In the genomic region with DNA sequence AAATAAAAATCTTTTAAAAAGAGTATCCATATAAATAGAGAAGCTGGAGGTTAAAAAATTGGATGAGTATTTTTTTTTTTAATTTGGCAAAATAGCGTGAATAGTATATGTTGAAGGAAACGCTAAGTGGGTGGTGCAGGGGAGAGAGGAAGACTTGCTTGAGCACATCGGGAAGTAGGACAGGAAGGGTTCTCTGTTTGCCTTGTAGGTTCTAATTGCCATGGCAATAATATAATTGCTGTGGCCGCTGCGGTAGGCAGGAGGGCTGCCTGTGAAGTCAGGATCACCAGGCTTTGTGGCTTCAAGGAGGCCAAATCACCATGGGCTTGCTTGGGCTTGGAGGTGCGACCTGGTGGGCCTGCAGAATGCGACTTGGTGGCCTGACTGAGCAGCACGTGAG, we compare ENCODE assay signal across 1 cellular context.
TF ChIP-seq lines count a peak whose summit lies in the region.

No MANE protein-coding gene starts in this region.

TF ChIP-seq in H1, 55 proteins besides CTCF, POLR2A, EP300 and RAD21 (continued from another document):
- no peak for TF ChIP-seq SIX5 (IDR thresholded peaks at IDR 0.05; ENCODE audit: low read depth, low read length)
- TF ChIP-seq CBX5 (IDR thresholded peaks at IDR 0.05; ENCODE audit: low read depth, low read length), result no peak
- no peak for TF ChIP-seq CHD2 (IDR thresholded peaks at IDR 0.05; ENCODE audit: low read length)
- TF ChIP-seq SAP30 (IDR thresholded peaks at IDR 0.05; ENCODE audit: insufficient read depth, insufficient replicate concordance, low read length), result no peak
- no peak for TF ChIP-seq ZNF274 (IDR thresholded peaks at IDR 0.05; ENCODE audit: borderline replicate concordance, extremely low read depth, low read length)
- no peak for TF ChIP-seq TAF1 (IDR thresholded peaks at IDR 0.05; ENCODE audit: low read depth, low read length)
- TF ChIP-seq CREB1 (IDR thresholded peaks at IDR 0.05), result no peak
- TF ChIP-seq POLR2AphosphoS5 (IDR thresholded peaks at IDR 0.05; ENCODE audit: low read depth, low read length), result no peak
- TF ChIP-seq MAFK (IDR thresholded peaks at IDR 0.05; ENCODE audit: low read depth, low read length), result no peak
- TF ChIP-seq CHD7 (IDR thresholded peaks at IDR 0.05; ENCODE audit: insufficient replicate concordance, low read length), result no peak
- TF ChIP-seq TCF12 (IDR thresholded peaks at IDR 0.05; ENCODE audit: low read depth, low read length), result no peak
- TF ChIP-seq, protein P1, sequence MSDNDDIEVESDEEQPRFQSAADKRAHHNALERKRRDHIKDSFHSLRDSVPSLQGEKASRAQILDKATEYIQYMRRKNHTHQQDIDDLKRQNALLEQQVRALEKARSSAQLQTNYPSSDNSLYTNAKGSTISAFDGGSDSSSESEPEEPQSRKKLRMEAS (IDR thresholded peaks at IDR 0.05), result no peak
- no peak for TF ChIP-seq TAF7 (optimal IDR thresholded peaks at IDR 0.05; ENCODE audit: borderline replicate concordance, low read depth, low read length)
- no peak for TF ChIP-seq HDAC6 (IDR thresholded peaks at IDR 0.05; ENCODE audit: low read depth, low read length)
- TF ChIP-seq EGR1 (IDR thresholded peaks at IDR 0.05; ENCODE audit: borderline replicate concordance, low read depth, low read length), result no peak
- no peak for TF ChIP-seq SRF (IDR thresholded peaks at IDR 0.05; ENCODE audit: low read depth, low read length)
- no peak for TF ChIP-seq NRF1 (IDR thresholded peaks at IDR 0.05; ENCODE audit: low read depth, low read length)
- TF ChIP-seq BACH1 (IDR thresholded peaks at IDR 0.05; ENCODE audit: low read length), result no peak
